Comparison of ENCODE assay signal across 13 cellular contexts in genomic region chr16:87628940-87629339, GRCh38. TPM values are rescaled to one million over a fixed set of nuclear protein-coding genes. Genes with fewer than 3 reads are reported as not detected.
DNase-seq lines count a peak whose midpoint lies in the region; ATAC-seq and TF ChIP-seq lines count a peak whose summit lies in the region.
"Had no signal": no experiment of that assay in that cellular context is flagged by ENCODE, and none has a peak within 500 bp of the region (broad histone marks: within the 10 kb centered on the region; RNA-seq: fewer than 3 reads in every experiment).

No MANE protein-coding gene starts in this region.

- no peak overlapping the region for H3K27ac Mint-ChIP-seq in activated CD4-positive, alpha-beta T cell treated with anti-CD3 and anti-CD28 coated beads, Interleukin-2, amount 10 ng/mL, durations not matched to agents 24 days and 14 days
- H3K27ac Mint-ChIP-seq in activated CD4-positive, alpha-beta T cell treated with anti-CD3 and anti-CD28 coated beads for 36 hours, result no peak overlapping the region
- H3K27ac Mint-ChIP-seq: activated CD4-positive, alpha-beta T cell treated with anti-CD3 and anti-CD28 coated beads, Interleukin-2, amount 10 ng/mL, durations not matched to agents 7 days and 5 days; activated naive CD4-positive, alpha-beta T cell treated with anti-CD3 and anti-CD28 coated beads, Interleukin-2, amount 50 U/mL, for 72 hours; CD4-positive, alpha-beta memory T cell had no signal

- peaks cover 6% of the 10 kb centered on the region for H3K27me3 Mint-ChIP-seq in activated CD4-positive, alpha-beta T cell treated with anti-CD3 and anti-CD28 coated beads, Interleukin-2, amount 10 ng/mL, durations not matched to agents 24 days and 14 days
- peaks cover 21% of the 10 kb centered on the region for H3K27me3 Mint-ChIP-seq in activated CD4-positive, alpha-beta T cell treated with anti-CD3 and anti-CD28 coated beads for 36 hours

- H3K9me3 Mint-ChIP-seq in activated CD4-positive, alpha-beta T cell treated with anti-CD3 and anti-CD28 coated beads, Interleukin-2, amount 10 ng/mL, durations not matched to agents 24 days and 14 days, result no peaks in the 10 kb centered on the region
- H3K9me3 Mint-ChIP-seq in activated CD4-positive, alpha-beta T cell treated with anti-CD3 and anti-CD28 coated beads for 36 hours (ENCODE audit: low read depth), result peaks cover 12% of the 10 kb centered on the region

- CTCF ChIA-PET in activated CD4-positive, alpha-beta T cell treated with anti-CD3 and anti-CD28 coated beads for 36 hours (lab: Charles Lee), result interaction anchor here (1.0 kb wide), 1 partner anchor 72 kb away, joined by 3 read pairs; no protein-coding TSS in a partner anchor

- no peaks in the 10 kb centered on the region for H3K36me3 Mint-ChIP-seq in activated CD4-positive, alpha-beta T cell treated with anti-CD3 and anti-CD28 coated beads, Interleukin-2, amount 10 ng/mL, durations not matched to agents 24 days and 14 days (ENCODE audit: low read depth)
- H3K36me3 Mint-ChIP-seq in activated CD4-positive, alpha-beta T cell treated with anti-CD3 and anti-CD28 coated beads for 36 hours (ENCODE audit: low read depth), result no peaks in the 10 kb centered on the region
- H3K36me3 Mint-ChIP-seq: CD4-positive, alpha-beta memory T cell had no signal

- H3K4me3 Mint-ChIP-seq in activated CD4-positive, alpha-beta T cell treated with anti-CD3 and anti-CD28 coated beads, Interleukin-2, amount 10 ng/mL, durations not matched to agents 24 days and 14 days, result no peak overlapping the region
- no peak overlapping the region for H3K4me3 Mint-ChIP-seq in activated CD4-positive, alpha-beta T cell treated with anti-CD3 and anti-CD28 coated beads for 36 hours
- H3K4me3 Mint-ChIP-seq: activated CD4-positive, alpha-beta T cell treated with anti-CD3 and anti-CD28 coated beads, Interleukin-2, amount 10 ng/mL, durations not matched to agents 7 days and 5 days; CD4-positive, alpha-beta memory T cell had no signal

- H3K4me1 Mint-ChIP-seq in activated CD4-positive, alpha-beta T cell treated with anti-CD3 and anti-CD28 coated beads, Interleukin-2, amount 10 ng/mL, durations not matched to agents 24 days and 14 days, result no peaks in the 10 kb centered on the region
- H3K4me1 Mint-ChIP-seq in activated CD4-positive, alpha-beta T cell treated with anti-CD3 and anti-CD28 coated beads for 36 hours, result no peaks in the 10 kb centered on the region
- H3K4me1 Mint-ChIP-seq: activated CD4-positive, alpha-beta T cell treated with anti-CD3 and anti-CD28 coated beads, Interleukin-2, amount 10 ng/mL, durations not matched to agents 7 days and 5 days had no signal

- DNase-seq in A172 (ENCODE audit: low spot score) (peak; percentile 6), GM04503 (ENCODE audit: low read depth) (peak; percentile 35), RPMI8226 (peak; percentile 19), fibroblast of pulmonary artery (ENCODE audit: low read depth) (peak; percentile 16), ecto neural progenitor cell (ENCODE audit: low spot score) (no peak)
- DNase-seq in activated CD4-positive, alpha-beta T cell treated with anti-CD3 and anti-CD28 coated beads, Interleukin-2, amount 10 ng/mL, durations not matched to agents 24 days and 14 days, result no peak
- DNase-seq in activated CD4-positive, alpha-beta T cell treated with anti-CD3 and anti-CD28 coated beads for 36 hours, result no peak
- DNase-seq: activated CD4-positive, alpha-beta T cell treated with anti-CD3 and anti-CD28 coated beads, Interleukin-2, amount 10 ng/mL, durations not matched to agents 7 days and 5 days; CD4-positive, alpha-beta memory T cell; left ventricle myocardium inferior had no signal

- TF ChIP-seq CTCF in fibroblast of pulmonary artery (IDR thresholded peaks at IDR 0.05; ENCODE audit: low read length, missing control alignments), result no peak

- no peak for ATAC-seq in activated CD4-positive, alpha-beta T cell treated with anti-CD3 and anti-CD28 coated beads for 36 hours
- ATAC-seq in GM21825 (IDR thresholded peaks at IDR 0.05; ENCODE audit: unreplicated experiment), result no peak
- ATAC-seq: activated naive CD4-positive, alpha-beta T cell treated with anti-CD3 and anti-CD28 coated beads, Interleukin-2, amount 50 U/mL, for 72 hours had no signal

- no peak overlapping the region for H3K4me3 ChIP-seq in fibroblast of pulmonary artery (replicated peaks; ENCODE audit: low read depth, low read length)
- H3K4me3 ChIP-seq: left ventricle myocardium inferior, PC-9 had no signal

- POLR2A ChIA-PET in activated CD4-positive, alpha-beta T cell treated with anti-CD3 and anti-CD28 coated beads for 36 hours (lab: Charles Lee), result no interaction called here

- intact Hi-C loops in activated CD4-positive, alpha-beta T cell treated with anti-CD3 and anti-CD28 coated beads, Interleukin-2, amount 10 ng/mL, durations not matched to agents 24 days and 14 days (cut with micrococcal nuclease), result no loop called here
- intact Hi-C loops in activated CD4-positive, alpha-beta T cell treated with anti-CD3 and anti-CD28 coated beads for 36 hours (cut with DNase I, micrococcal nuclease), result no loop called here

RNA-seq across cellular contexts. Expression of gene JPH3, which starts 26.6 kb away (rescaled TPM):
- total RNA-seq in A172 (2014; rRNA removed; shearing (Covaris generic)), result 9.1 and 12.0 TPM in 2 replicates
- 0.19 TPM in 1 of 2 replicates, not detected in the other for total RNA-seq in activated CD4-positive, alpha-beta T cell treated with anti-CD3 and anti-CD28 coated beads, Interleukin-2, amount 10 ng/mL, durations not matched to agents 24 days and 14 days
- total RNA-seq in activated CD4-positive, alpha-beta T cell treated with anti-CD3 and anti-CD28 coated beads for 36 hours, result under 1 TPM; 0.14 to 0.19 TPM
- total RNA-seq: activated CD4-positive, alpha-beta T cell treated with anti-CD3 and anti-CD28 coated beads, Interleukin-2, amount 10 ng/mL, durations not matched to agents 7 days and 5 days; PC-9 had no signal

Comparison
In these comparisons a context has a peak if more than half of its experiments do, and no peak if none do; other contexts are left out.
1. DNase-seq: peak in A172 (single experiment), GM04503 (single experiment), RPMI8226 (single experiment) and fibroblast of pulmonary artery (single experiment); none in ecto neural progenitor cell (single experiment), activated CD4-positive, alpha-beta T cell treated with anti-CD3 and anti-CD28 coated beads, Interleukin-2, amount 10 ng/mL, durations not matched to agents 24 days and 14 days (single experiment) and activated CD4-positive, alpha-beta T cell treated with anti-CD3 and anti-CD28 coated beads for 36 hours (single experiment).